ENCODE assay signal across 6 cellular contexts in the genomic region with DNA sequence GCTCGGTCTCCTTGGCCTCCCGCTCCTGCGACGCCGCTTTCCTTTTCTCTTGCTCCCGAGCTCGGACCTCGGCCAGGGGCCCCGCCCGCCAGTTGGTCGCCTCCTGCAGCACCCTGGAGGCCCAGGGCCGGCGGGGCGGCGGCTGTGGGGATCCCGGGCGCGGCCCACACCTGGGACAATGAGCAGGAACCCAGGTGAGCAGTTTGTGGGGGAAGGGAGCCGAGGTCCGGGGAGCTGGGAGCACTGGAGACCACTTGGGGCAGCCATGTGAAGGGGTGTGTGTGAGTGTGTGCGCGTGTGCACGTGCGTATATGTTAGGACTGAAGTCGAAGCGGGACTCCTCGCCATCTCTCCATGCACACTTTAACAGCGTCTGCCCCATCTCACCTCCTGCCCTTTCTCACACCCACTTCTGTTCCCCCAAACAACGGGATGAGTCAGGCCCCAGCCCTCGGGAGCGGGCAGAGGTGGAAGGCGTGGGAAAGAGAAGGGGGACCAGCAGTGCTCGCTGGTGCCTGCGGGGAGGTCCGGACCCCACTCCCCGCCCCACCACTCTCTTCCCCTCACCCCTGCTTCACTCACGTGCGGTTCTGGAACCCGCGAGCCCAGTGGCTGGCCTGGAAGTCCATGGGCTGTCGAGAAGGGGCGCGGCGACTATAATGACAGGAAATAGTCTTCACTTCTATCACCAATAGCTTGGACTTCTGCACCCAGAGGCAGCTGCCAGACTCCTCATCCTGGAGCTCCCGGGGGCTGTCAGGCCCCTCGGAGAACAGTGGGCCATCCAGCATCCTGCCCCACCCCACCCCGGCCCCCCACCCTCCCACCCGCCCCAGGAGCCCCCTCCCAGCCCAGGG. TPM values are rescaled to one million over a fixed set of nuclear protein-coding genes. Genes with fewer than 3 reads are reported as not detected.
DNase-seq lines count a peak whose midpoint lies in the region; ATAC-seq and TF ChIP-seq lines count a peak whose summit lies in the region.

No MANE protein-coding gene starts in this region.

- H3K4me1 Mint-ChIP-seq in activated CD8-positive, alpha-beta T cell treated with anti-CD3 and anti-CD28 coated beads for 36 hours (ENCODE audit: low read depth), result peaks cover 28% of the 10 kb centered on the region

- H3K36me3 Mint-ChIP-seq in activated CD8-positive, alpha-beta T cell treated with anti-CD3 and anti-CD28 coated beads for 36 hours (ENCODE audit: low read depth), result peaks cover 31% of the 10 kb centered on the region

- H3K27me3 Mint-ChIP-seq in activated CD8-positive, alpha-beta T cell treated with anti-CD3 and anti-CD28 coated beads for 36 hours, result peaks cover 34% of the 10 kb centered on the region

- peak overlapping the region; percentile 27 for H3K4me3 ChIP-seq in cardiac muscle cell

- no peaks in the 10 kb centered on the region for H3K9me3 ChIP-seq in cardiac muscle cell (ENCODE audit: low read depth)

- intact Hi-C loops in Right ventricle myocardium inferior (cut with DNase I), result loop anchor here (5.0 to 10.0 kb wide), 2 partner anchors 64 to 146 kb away; partner anchors contain the start of gene DDX23
- intact Hi-C loops in activated CD8-positive, alpha-beta T cell treated with anti-CD3 and anti-CD28 coated beads for 36 hours (cut with micrococcal nuclease), result loop anchor here (5.0 kb wide), 1 partner anchor 94 kb away; the partner anchor contains the start of gene DHH

- peaks cover 49% of the 10 kb centered on the region for H3K27me3 ChIP-seq in cardiac muscle cell

- H3K4me3 Mint-ChIP-seq in activated CD8-positive, alpha-beta T cell treated with anti-CD3 and anti-CD28 coated beads for 36 hours, result peak overlapping the region; percentile 70

- no peak overlapping the region for H3K27ac ChIP-seq in cardiac muscle cell

- CTCF ChIA-PET in activated CD8-positive, alpha-beta T cell treated with anti-CD3 and anti-CD28 coated beads for 36 hours (lab: Charles Lee), result interaction anchor here (1.2 to 21.6 kb wide), 11 partner anchors 11 to 146 kb away, joined by 4 to 896 read pairs (median 29); partner anchors contain the start of genes ARF3, DDX23, DHH and PRKAG1

- H3K36me3 ChIP-seq in cardiac muscle cell, result no peaks in the 10 kb centered on the region

- ATAC-seq in Right ventricle myocardium inferior (no peak), left lobe of liver (peak; percentile 12), GM21717 (IDR thresholded peaks at IDR 0.05; ENCODE audit: unreplicated experiment) (no peak)
- ATAC-seq in activated CD8-positive, alpha-beta T cell treated with anti-CD3 and anti-CD28 coated beads for 36 hours, result peak; percentile 12

- DNase-seq in cardiac muscle cell (ENCODE audit: low read depth in 1 of 2, low spot score in 1 of 2) (peak in 1 of 2 donors; percentile 19), Right ventricle myocardium inferior (ENCODE audit: missing footprints) (no peak), left lobe of liver (ENCODE audit: low spot score) (no peak), medulla oblongata (ENCODE audit: extremely low spot score) (no peak)
- peak; percentile 59 for DNase-seq in activated CD8-positive, alpha-beta T cell treated with anti-CD3 and anti-CD28 coated beads for 36 hours

- POLR2A ChIA-PET in activated CD8-positive, alpha-beta T cell treated with anti-CD3 and anti-CD28 coated beads for 36 hours (lab: Charles Lee), result interaction anchor here (0.6 to 2.3 kb wide), 14 partner anchors 9 to 624 kb away, joined by 3 to 8 read pairs (median 3); partner anchors contain the start of genes KMT2D, PRKAG1 and WNT1

- H3K4me1 ChIP-seq in cardiac muscle cell (ENCODE audit: low read depth), result peaks cover 13% of the 10 kb centered on the region

- H3K9me3 Mint-ChIP-seq in activated CD8-positive, alpha-beta T cell treated with anti-CD3 and anti-CD28 coated beads for 36 hours, result no peaks in the 10 kb centered on the region

- H3K27ac Mint-ChIP-seq in activated CD8-positive, alpha-beta T cell treated with anti-CD3 and anti-CD28 coated beads for 36 hours, result no peak overlapping the region

- TF ChIP-seq CTCF in cardiac muscle cell (IDR thresholded peaks at IDR 0.05; ENCODE audit: low read depth, low read length), result no peak
- TF ChIP-seq CTCF in activated CD8-positive, alpha-beta T cell treated with anti-CD3 and anti-CD28 coated beads for 36 hours (IDR thresholded peaks at IDR 0.05), result no peak

RNA-seq across cellular contexts. Expression of gene DDN, which starts 0.5 kb away (rescaled TPM):
- total RNA-seq in cardiac muscle cell (4.4 and 5.4 TPM in 2 replicates), Right ventricle myocardium inferior (0.49 TPM), left lobe of liver (not detected)
- polyA plus RNA-seq in cardiac muscle cell, result 2.1 and 3.0 TPM in 2 replicates
- 1 to 10 TPM in 1 of 2 experiments, under 1 TPM in 1; 0.72 to 1.2 TPM for total RNA-seq in activated CD8-positive, alpha-beta T cell treated with anti-CD3 and anti-CD28 coated beads for 36 hours

RNA-seq across cellular contexts. Expression of gene PRKAG1, which starts 19.9 kb away (rescaled TPM):
- total RNA-seq in cardiac muscle cell (40.8 and 41.0 TPM in 2 replicates), Right ventricle myocardium inferior (93.8 TPM), left lobe of liver (27.7 TPM)
- polyA plus RNA-seq in cardiac muscle cell, result 48.1 and 54.5 TPM in 2 replicates
- 10 to 100 TPM; 43.3 to 47.3 TPM for total RNA-seq in activated CD8-positive, alpha-beta T cell treated with anti-CD3 and anti-CD28 coated beads for 36 hours

RNA-seq across cellular contexts. Expression of gene WNT1, which starts 20.6 kb away (rescaled TPM):
- total RNA-seq in cardiac muscle cell (not detected in 2 replicates), Right ventricle myocardium inferior (not detected), left lobe of liver (not detected)
- not detected in 2 replicates for polyA plus RNA-seq in cardiac muscle cell
- total RNA-seq in activated CD8-positive, alpha-beta T cell treated with anti-CD3 and anti-CD28 coated beads for 36 hours, result not detected

RNA-seq across cellular contexts. Expression of gene WNT10B, which starts 27.2 kb away (rescaled TPM):
- total RNA-seq in cardiac muscle cell, result 0.36 and 0.53 TPM in 2 replicates
- polyA plus RNA-seq in cardiac muscle cell, result 0.45 TPM in 1 of 2 replicates, not detected in the other
- total RNA-seq in Right ventricle myocardium inferior, result 0.43 TPM
- total RNA-seq in activated CD8-positive, alpha-beta T cell treated with anti-CD3 and anti-CD28 coated beads for 36 hours, result under 1 TPM; 0.72 to 0.92 TPM
- total RNA-seq in left lobe of liver, result not detected

RNA-seq across cellular contexts. Expression of gene ARF3, which starts 41.4 kb away (rescaled TPM):
- total RNA-seq in cardiac muscle cell (106 and 115 TPM in 2 replicates), Right ventricle myocardium inferior (49.6 TPM), left lobe of liver (47.4 TPM)
- polyA plus RNA-seq in cardiac muscle cell, result 102 and 120 TPM in 2 replicates
- total RNA-seq in activated CD8-positive, alpha-beta T cell treated with anti-CD3 and anti-CD28 coated beads for 36 hours, result 10 to 100 TPM; 58.3 to 67.6 TPM

Comparison
In these comparisons a context has a peak if more than half of its experiments do, and no peak if none do; other contexts are left out.
1. ATAC-seq: peak in activated CD8-positive, alpha-beta T cell treated with anti-CD3 and anti-CD28 coated beads for 36 hours (single experiment) and left lobe of liver (single experiment); none in Right ventricle myocardium inferior (single experiment) and GM21717 (single experiment).